ENCODE assay signal across 13 cellular contexts in the genomic region with DNA sequence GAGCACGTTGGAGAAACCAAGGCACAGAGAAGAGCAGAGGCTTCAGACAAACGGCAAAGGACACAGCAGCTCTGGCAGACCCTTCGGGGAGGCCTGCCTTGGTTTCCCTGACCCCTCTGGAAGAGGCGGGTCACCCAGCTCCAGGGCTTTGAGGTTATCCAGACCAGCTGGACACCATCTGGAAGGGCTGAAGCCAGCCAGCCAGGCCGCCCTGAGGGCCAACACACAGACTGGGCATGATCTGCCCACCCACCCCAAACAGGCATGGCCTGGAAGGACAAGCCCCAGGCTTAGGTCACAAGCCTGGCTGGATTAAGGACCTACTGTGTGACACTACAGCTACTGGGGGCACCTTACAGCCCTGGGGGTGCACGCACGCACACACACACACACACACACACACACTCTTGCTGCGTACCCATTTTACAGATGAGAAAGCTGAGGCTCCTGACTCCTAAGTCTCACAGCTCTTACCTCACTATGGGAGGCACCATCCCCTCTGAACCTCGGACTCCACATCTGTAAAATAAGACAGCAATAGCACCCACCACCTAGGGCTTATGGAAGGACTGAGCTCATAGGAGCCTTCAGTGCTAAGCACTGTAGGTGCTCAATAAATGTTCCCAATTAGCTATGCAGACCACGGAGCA. TPM values are rescaled to one million over a fixed set of nuclear protein-coding genes. Genes with fewer than 3 reads are reported as not detected.
DNase-seq lines count a peak whose midpoint lies in the region; ATAC-seq and TF ChIP-seq lines count a peak whose summit lies in the region.
"Had no signal": no experiment of that assay in that cellular context is flagged by ENCODE, and none has a peak within 500 bp of the region (broad histone marks: within the 10 kb centered on the region; RNA-seq: fewer than 3 reads in every experiment).

No MANE protein-coding gene starts in this region.

- no peaks in the 10 kb centered on the region for H3K36me3 Mint-ChIP-seq in activated CD8-positive, alpha-beta memory T cell treated with anti-CD3 and anti-CD28 coated beads, Interleukin-2, amount 10 ng/mL, durations not matched to agents 7 days and 5 days

- CTCF ChIA-PET in A673 (lab: Charles Lee), result no interaction called here
- CTCF ChIA-PET in activated CD8-positive, alpha-beta memory T cell treated with anti-CD3 and anti-CD28 coated beads, Interleukin-2, amount 10 ng/mL, durations not matched to agents 7 days and 5 days (lab: Charles Lee), result interaction anchor here (1.0 to 1.9 kb wide), 4 partner anchors 10 to 105 kb away, joined by 3 to 8 read pairs (median 5); partner anchors contain the start of gene PLXND1

- BruUV-seq in A673 (replicated peaks; lab: Mats Ljungman, UMichigan), result no TSS peak

- no peaks in the 10 kb centered on the region for H3K27me3 ChIP-seq in ascending aorta
- H3K27me3 ChIP-seq in layer of hippocampus (ENCODE audit: control insufficient read depth, insufficient read depth, low read length), result no peaks in the 10 kb centered on the region
- H3K27me3 ChIP-seq in gastrocnemius medialis, result no peaks in the 10 kb centered on the region
- no peaks in the 10 kb centered on the region for H3K27me3 ChIP-seq in A673 (replicated peaks; ENCODE audit: insufficient read depth, low read depth, low read length, poor library complexity)

- H3K4me3 ChIP-seq in ascending aorta, result peak overlapping the region; percentile 37 to 45
- peak overlapping the region in 2 of 4 donors; percentile 22 to 32 for H3K4me3 ChIP-seq in gastrocnemius medialis
- no peak overlapping the region for H3K4me3 ChIP-seq in A673 (ENCODE audit: low read depth, low read length, poor library complexity, severe bottlenecking)

- peaks cover 75% of the 10 kb centered on the region for H3K27me3 Mint-ChIP-seq in activated CD8-positive, alpha-beta memory T cell treated with anti-CD3 and anti-CD28 coated beads, Interleukin-2, amount 10 ng/mL, durations not matched to agents 7 days and 5 days
- H3K27me3 Mint-ChIP-seq: T-helper 17 cell had no signal

- intact Hi-C loops in ascending aorta (cut with DNase I), result loop anchor here (1.0 to 2.0 kb wide), 3 partner anchors 9 to 37 kb away; no protein-coding TSS in a partner anchor
- intact Hi-C loops in gastrocnemius medialis (cut with DNase I; ENCODE audit: low total_unique reads), result loop anchor here (5.0 kb wide), 1 partner anchor 93 kb away; no protein-coding TSS in a partner anchor
- intact Hi-C loops in A673 (cut with micrococcal nuclease; ENCODE audit: unreplicated experiment), result no loop called here

- POLR2A ChIA-PET in A673 (lab: Charles Lee; ENCODE audit: low non-redundant PET), result no interaction called here

- peak; percentile 38 for DNase-seq in AG20443 (ENCODE audit: low spot score)
- no peak for DNase-seq in ascending aorta (ENCODE audit: low spot score in 2 of 2)
- DNase-seq in gastrocnemius medialis, result no peak
- DNase-seq in A673 (ENCODE audit: low spot score), result no peak
- no peak for DNase-seq in SW 1271 (lab: John Stamatoyannopoulos, UW)
- DNase-seq in NCI-H82 (lab: John Stamatoyannopoulos, UW), result no peak
- DNase-seq in activated CD8-positive, alpha-beta memory T cell treated with anti-CD3 and anti-CD28 coated beads, Interleukin-2, amount 10 ng/mL, durations not matched to agents 7 days and 5 days, result no peak
- DNase-seq: NCI-H1105 treated with DMSO at 0.1 percent for 48 hours, T-helper 17 cell had no signal

- in situ Hi-C loops in gastrocnemius medialis (cut with MboI; ENCODE audit: low sequenced_read_pairs in 4 of 4), result no loop called here

- H3K4me1 Mint-ChIP-seq in activated CD8-positive, alpha-beta memory T cell treated with anti-CD3 and anti-CD28 coated beads, Interleukin-2, amount 10 ng/mL, durations not matched to agents 7 days and 5 days, result peaks cover 32% of the 10 kb centered on the region

- no peak for TF ChIP-seq CTCF in ascending aorta (IDR thresholded peaks at IDR 0.05)
- TF ChIP-seq CTCF in gastrocnemius medialis (IDR thresholded peaks at IDR 0.05 in 4 of 5, conservative IDR thresholded peaks at IDR 0.05 in 1 of 5), result no peak
- TF ChIP-seq CTCF in A673 (conservative IDR thresholded peaks at IDR 0.05; ENCODE audit: low read depth, low read length), result no peak

- ATAC-seq in gastrocnemius medialis, result no peak
- ATAC-seq in activated CD8-positive, alpha-beta memory T cell treated with anti-CD3 and anti-CD28 coated beads, Interleukin-2, amount 10 ng/mL, durations not matched to agents 7 days and 5 days, result no peak
- ATAC-seq: T-helper 17 cell had no signal

- H3K4me1 ChIP-seq in ascending aorta (peaks cover 46 to 78% of the 10 kb centered on the region in 2 donors), gastrocnemius medialis (peaks cover 76 to 83% of the 10 kb centered on the region in 2 donors), A673 (ENCODE audit: insufficient read depth, low read length, poor library complexity, severe bottlenecking) (peaks cover 20% of the 10 kb centered on the region)

- H3K9me3 Mint-ChIP-seq in activated CD8-positive, alpha-beta memory T cell treated with anti-CD3 and anti-CD28 coated beads, Interleukin-2, amount 10 ng/mL, durations not matched to agents 7 days and 5 days (ENCODE audit: low read depth), result no peaks in the 10 kb centered on the region
- H3K9me3 Mint-ChIP-seq: stimulated activated naive CD8-positive, alpha-beta T cell treated with anti-CD3 and anti-CD28 coated beads, Interleukin-15, Interleukin-2, amounts not matched to agents 100 ng/mL and 50 ng/mL, for 24 hours had no signal

- H3K27ac ChIP-seq in ascending aorta (peak overlapping the region; percentile 89 to 92), layer of hippocampus (ENCODE audit: low read depth, low read length) (peak overlapping the region; percentile 95), gastrocnemius medialis (peak overlapping the region; percentile 68 to 86 (median 81)), A673 (ENCODE audit: low read depth, low read length, poor library complexity, severe bottlenecking) (no peak overlapping the region)

- H3K27ac Mint-ChIP-seq in activated CD8-positive, alpha-beta memory T cell treated with anti-CD3 and anti-CD28 coated beads, Interleukin-2, amount 10 ng/mL, durations not matched to agents 7 days and 5 days, result no peak overlapping the region
- H3K27ac Mint-ChIP-seq: stimulated activated naive CD8-positive, alpha-beta T cell treated with anti-CD3 and anti-CD28 coated beads, Interleukin-15, Interleukin-2, amounts not matched to agents 100 ng/mL and 50 ng/mL, for 24 hours; T-helper 17 cell had no signal

- no peak overlapping the region for H3K4me3 Mint-ChIP-seq in activated CD8-positive, alpha-beta memory T cell treated with anti-CD3 and anti-CD28 coated beads, Interleukin-2, amount 10 ng/mL, durations not matched to agents 7 days and 5 days
- H3K4me3 Mint-ChIP-seq: stimulated activated naive CD8-positive, alpha-beta T cell treated with anti-CD3 and anti-CD28 coated beads, Interleukin-15, Interleukin-2, amounts not matched to agents 100 ng/mL and 50 ng/mL, for 24 hours; T-helper 17 cell had no signal

- H3K36me3 ChIP-seq in ascending aorta (no peaks in the 10 kb centered on the region), gastrocnemius medialis (no peaks in the 10 kb centered on the region), A673 (ENCODE audit: insufficient read depth, low read length, poor library complexity, severe bottlenecking) (no peaks in the 10 kb centered on the region)

- no peak for TF ChIP-seq POLR2A in gastrocnemius medialis (IDR thresholded peaks at IDR 0.05)

- no peaks in the 10 kb centered on the region for H3K9me3 ChIP-seq in ascending aorta
- no peaks in the 10 kb centered on the region for H3K9me3 ChIP-seq in gastrocnemius medialis
- H3K9me3 ChIP-seq in A673 (ENCODE audit: low read depth, low read length, poor library complexity, severe bottlenecking), result no peaks in the 10 kb centered on the region

RNA-seq across cellular contexts. Expression of gene PLXND1, which starts 10.8 kb away (rescaled TPM):
- total RNA-seq in ascending aorta (407 TPM), gastrocnemius medialis (10 to 100 TPM; 15.7 to 70.9 (median 19.9) TPM), A673 (2021) (31.5 and 32.1 TPM in 2 replicates)
- total RNA-seq in activated CD8-positive, alpha-beta memory T cell treated with anti-CD3 and anti-CD28 coated beads, Interleukin-2, amount 10 ng/mL, durations not matched to agents 7 days and 5 days, result 1 to 10 TPM; 1.1 to 3.0 TPM

RNA-seq across cellular contexts. Expression of gene H1-8, which starts 52.7 kb away (rescaled TPM):
- not detected for total RNA-seq in ascending aorta
- not detected for total RNA-seq in gastrocnemius medialis
- not detected in 2 replicates for total RNA-seq in A673 (2021)
- total RNA-seq in activated CD8-positive, alpha-beta memory T cell treated with anti-CD3 and anti-CD28 coated beads, Interleukin-2, amount 10 ng/mL, durations not matched to agents 7 days and 5 days, result not detected
- total RNA-seq: esophagus mucosa, left lobe of liver, T-helper 17 cell had no signal
